ENCODE assay signal across 13 cellular contexts in genomic region chr2:173118385-173118784, GRCh38.
"Had no signal": no experiment of that assay in that cellular context is flagged by ENCODE, and none has a peak within 500 bp of the region (broad histone marks: within the 10 kb centered on the region; RNA-seq: fewer than 3 reads in every experiment).

No MANE protein-coding gene starts in this region.

- H3K27me3 ChIP-seq: esophagus muscularis mucosa, transverse colon had no signal

- H3K9me3 Mint-ChIP-seq: activated naive CD4-positive, alpha-beta T cell treated with anti-CD3 and anti-CD28 coated beads, Interleukin-2, amount 10 ng/mL, durations not matched to agents 7 days and 5 days; activated T-helper 17 cell treated with anti-CD3 and anti-CD28 coated beads, Interleukin-2, amount 50 U/mL, for 72 hours; dendritic cell treated with granulocyte-macrophage colony-stimulating factor and Interleukin-4, amounts not matched to agents 40 ng/mL and 50 ng/mL, for 4 days; effector memory CD8-positive, alpha-beta T cell had no signal

- H3K27me3 Mint-ChIP-seq: dendritic cell treated with granulocyte-macrophage colony-stimulating factor and Interleukin-4, amounts not matched to agents 40 ng/mL and 50 ng/mL, for 4 days; effector memory CD8-positive, alpha-beta T cell; stimulated activated memory B cell treated with anti-CD40 and anti-IgM and Interleukin-4, amounts not matched to agents 10 μg/mL and 1 μg/mL and 100 μg/mL, for 72 hours had no signal

- H3K4me3 ChIP-seq: esophagus muscularis mucosa, heart right ventricle, transverse colon had no signal

- H3K4me3 Mint-ChIP-seq: activated naive CD4-positive, alpha-beta T cell treated with anti-CD3 and anti-CD28 coated beads, Interleukin-2, amount 10 ng/mL, durations not matched to agents 7 days and 5 days; activated T-helper 17 cell treated with anti-CD3 and anti-CD28 coated beads, Interleukin-2, amount 50 U/mL, for 72 hours; dendritic cell treated with granulocyte-macrophage colony-stimulating factor and Interleukin-4, amounts not matched to agents 40 ng/mL and 50 ng/mL, for 4 days; effector memory CD8-positive, alpha-beta T cell; stimulated activated memory B cell treated with anti-CD40 and anti-IgM and Interleukin-4, amounts not matched to agents 10 μg/mL and 1 μg/mL and 100 μg/mL, for 72 hours had no signal

- H3K27ac Mint-ChIP-seq: activated naive CD4-positive, alpha-beta T cell treated with anti-CD3 and anti-CD28 coated beads, Interleukin-2, amount 10 ng/mL, durations not matched to agents 7 days and 5 days; activated T-helper 17 cell treated with anti-CD3 and anti-CD28 coated beads, Interleukin-2, amount 50 U/mL, for 72 hours; dendritic cell treated with granulocyte-macrophage colony-stimulating factor and Interleukin-4, amounts not matched to agents 40 ng/mL and 50 ng/mL, for 4 days; effector memory CD8-positive, alpha-beta T cell had no signal

- H3K36me3 ChIP-seq: esophagus muscularis mucosa, transverse colon had no signal

- H3K4me1 Mint-ChIP-seq: activated T-helper 17 cell treated with anti-CD3 and anti-CD28 coated beads, Interleukin-2, amount 50 U/mL, for 72 hours had no signal

- H3K36me3 Mint-ChIP-seq: activated naive CD4-positive, alpha-beta T cell treated with anti-CD3 and anti-CD28 coated beads, Interleukin-2, amount 10 ng/mL, durations not matched to agents 7 days and 5 days had no signal

- H3K9me3 ChIP-seq: esophagus muscularis mucosa, transverse colon had no signal

- DNase-seq: activated CD4-positive, alpha-beta T cell treated with anti-CD3 and anti-CD28 coated beads, Interleukin-2, amount 50 U/mL, for 1 hour; activated CD4-positive, CD25-positive, alpha-beta regulatory T cell; activated naive CD4-positive, alpha-beta T cell treated with anti-CD3 and anti-CD28 coated beads, Interleukin-2, amount 10 ng/mL, durations not matched to agents 7 days and 5 days; activated T-cell treated with anti-CD3 and anti-CD28 coated beads for 4 hours; effector memory CD8-positive, alpha-beta T cell; foreskin fibroblast; kidney; transverse colon had no signal
